In the genomic region with DNA sequence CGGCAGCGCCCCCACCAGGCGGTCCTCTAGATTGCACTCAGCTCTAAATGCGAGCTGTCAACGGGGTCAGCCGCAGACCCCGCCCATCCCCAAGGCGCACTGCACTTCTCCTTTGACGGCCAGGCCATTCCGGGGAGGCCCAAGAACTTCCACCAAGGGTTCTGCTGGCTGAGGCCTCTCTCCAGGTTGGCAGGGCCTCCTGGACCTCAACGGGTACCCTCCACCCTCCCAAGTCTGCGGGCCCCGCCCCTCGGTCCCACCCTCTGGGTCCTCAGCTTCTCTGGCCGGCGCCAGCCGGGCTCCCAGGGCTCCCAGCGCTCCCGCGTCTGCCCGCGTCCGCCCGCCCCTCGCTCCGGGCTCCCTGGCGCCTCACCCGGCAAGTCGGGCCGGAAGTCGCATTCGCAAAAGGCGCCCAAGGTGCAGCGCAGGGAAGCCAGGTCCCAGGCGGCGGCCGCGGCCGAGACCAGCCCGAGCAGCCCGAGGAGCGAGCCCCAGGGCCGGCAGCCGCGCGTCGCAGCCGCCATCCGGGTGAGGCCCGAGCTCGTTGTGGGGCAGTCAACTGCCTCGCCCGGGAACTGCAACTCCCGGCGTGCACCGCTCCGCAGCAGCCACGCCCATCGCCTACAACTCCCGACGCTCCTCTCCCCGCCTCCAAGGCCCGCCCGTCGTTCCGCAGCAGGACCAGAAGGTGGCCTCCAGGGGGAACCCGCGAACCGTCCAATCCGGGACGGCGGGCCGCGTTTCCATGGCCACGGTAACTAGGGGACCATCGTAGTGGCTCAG, we compare ENCODE assay signal across 8 cellular contexts. TPM values are rescaled to one million over a fixed set of nuclear protein-coding genes. Genes with fewer than 3 reads are reported as not detected.
A peak's percentile ranks its signal among the peaks of the same experiment; 100 is the strongest.
DNase-seq lines count a peak whose midpoint lies in the region; ATAC-seq, FAIRE-seq and TF ChIP-seq lines count a peak whose summit lies in the region.

TOR2A (minus strand) TSS at position 548 of the 783 bp plus-strand sequence; CDS start at position 524, 24 bp downstream.

- peak within 1 kb of the TSS; percentile 91 for H3K4me3 Mint-ChIP-seq in activated T-helper 2 cell treated with anti-CD3 and anti-CD28 coated beads, Interferon-gamma antibody, Interleukin-2, Interleukin-4, amounts not matched to agents 10 μg/mL and 5 μg/mL and 100 μg/mL, durations not matched to agents 14 hours and 24 hours and 36 hours (ENCODE audit: low read depth)
- peak within 1 kb of the TSS; percentile 87 to 94 (median 88) for H3K4me3 Mint-ChIP-seq in nephron
- peak within 1 kb of the TSS; percentile 80 for H3K4me3 Mint-ChIP-seq in stimulated activated naive CD8-positive, alpha-beta T cell treated with anti-CD3 and anti-CD28 coated beads, Interleukin-15, Interleukin-2, amounts not matched to agents 100 ng/mL and 50 ng/mL, for 24 hours

- H3K9me3 Mint-ChIP-seq in activated T-helper 2 cell treated with anti-CD3 and anti-CD28 coated beads, Interferon-gamma antibody, Interleukin-2, Interleukin-4, amounts not matched to agents 10 μg/mL and 5 μg/mL and 100 μg/mL, durations not matched to agents 14 hours and 24 hours and 36 hours: no peaks in the 10 kb centered on the region
- no peaks in the 10 kb centered on the region for H3K9me3 Mint-ChIP-seq in nephron
- H3K9me3 Mint-ChIP-seq in stimulated activated naive CD8-positive, alpha-beta T cell treated with anti-CD3 and anti-CD28 coated beads, Interleukin-15, Interleukin-2, amounts not matched to agents 100 ng/mL and 50 ng/mL, for 24 hours: no peaks in the 10 kb centered on the region

- H3K27me3 ChIP-seq in RWPE2 (ENCODE audit: insufficient read depth, poor library complexity, severe bottlenecking): no peaks in the 10 kb centered on the region

- peak within 1 kb of the TSS; percentile 49 for H3K27ac ChIP-seq in RWPE2 (ENCODE audit: poor library complexity, severe bottlenecking)

- H3K4me3 ChIP-seq in RWPE2 (ENCODE audit: severe bottlenecking): peak within 1 kb of the TSS; percentile 64

- intact Hi-C loops in activated T-helper 2 cell treated with anti-CD3 and anti-CD28 coated beads, Interferon-gamma antibody, Interleukin-2, Interleukin-4, amounts not matched to agents 10 μg/mL and 5 μg/mL and 100 μg/mL, durations not matched to agents 14 hours and 24 hours and 36 hours (cut with micrococcal nuclease): loop anchor here (1.0 to 2.0 kb wide), 7 partner anchors 36 to 231 kb away; partner anchors contain the start of gene STXBP1

- H3K36me3 ChIP-seq in ES-I3 (ENCODE audit: insufficient read depth, low read length): no peaks in the 10 kb centered on the region; the same call in 1 of the 2 replicates
- H3K36me3 ChIP-seq in RWPE2 (ENCODE audit: low read depth): no peaks in the 10 kb centered on the region

- H3K27ac Mint-ChIP-seq in activated T-helper 2 cell treated with anti-CD3 and anti-CD28 coated beads, Interferon-gamma antibody, Interleukin-2, Interleukin-4, amounts not matched to agents 10 μg/mL and 5 μg/mL and 100 μg/mL, durations not matched to agents 14 hours and 24 hours and 36 hours: peak within 1 kb of the TSS; percentile 95
- H3K27ac Mint-ChIP-seq in nephron: peak within 1 kb of the TSS; percentile 64 to 88 (median 75)
- H3K27ac Mint-ChIP-seq in stimulated activated naive CD8-positive, alpha-beta T cell treated with anti-CD3 and anti-CD28 coated beads, Interleukin-15, Interleukin-2, amounts not matched to agents 100 ng/mL and 50 ng/mL, for 24 hours: peak within 1 kb of the TSS; percentile 73

- TF ChIP-seq POLR2A in H54 (IDR thresholded peaks at IDR 0.05; ENCODE audit: low read depth, low read length): peak; percentile 84

- DNase-seq in H54 (ENCODE audit: insufficient read length, low spot score) (peak; percentile 99), LoVo (ENCODE audit: low spot score) (peak; percentile 96), RWPE2 (ENCODE audit: low spot score) (peak; percentile 97), fibroblast of peridontal ligament (ENCODE audit: extremely low read depth) (peak; percentile 93)
- DNase-seq in activated T-helper 2 cell treated with anti-CD3 and anti-CD28 coated beads, Interferon-gamma antibody, Interleukin-2, Interleukin-4, amounts not matched to agents 10 μg/mL and 5 μg/mL and 100 μg/mL, durations not matched to agents 14 hours and 24 hours and 36 hours (ENCODE audit: low spot score): peak; percentile 98

- H3K4me1 ChIP-seq in ES-I3 (ENCODE audit: insufficient read depth, low read length) (no peaks in the 10 kb centered on the region), RWPE2 (ENCODE audit: insufficient read depth, poor library complexity, severe bottlenecking) (peaks cover 2% of the 10 kb centered on the region)

- no peaks in the 10 kb centered on the region for H3K27me3 Mint-ChIP-seq in activated T-helper 2 cell treated with anti-CD3 and anti-CD28 coated beads, Interferon-gamma antibody, Interleukin-2, Interleukin-4, amounts not matched to agents 10 μg/mL and 5 μg/mL and 100 μg/mL, durations not matched to agents 14 hours and 24 hours and 36 hours (ENCODE audit: low read depth)
- H3K27me3 Mint-ChIP-seq in nephron (ENCODE audit: low read depth): peaks cover 3% of the 10 kb centered on the region
- no peaks in the 10 kb centered on the region for H3K27me3 Mint-ChIP-seq in stimulated activated naive CD8-positive, alpha-beta T cell treated with anti-CD3 and anti-CD28 coated beads, Interleukin-15, Interleukin-2, amounts not matched to agents 100 ng/mL and 50 ng/mL, for 24 hours

- H3K9me3 ChIP-seq in ES-I3 (ENCODE audit: control insufficient read depth, insufficient read depth, low read length) (no peaks in the 10 kb centered on the region), RWPE2 (ENCODE audit: severe bottlenecking) (no peaks in the 10 kb centered on the region)

- H3K9ac ChIP-seq in ES-I3 (ENCODE audit: low read depth, low read length): peak within 1 kb of the TSS; percentile 59; the same call in 1 of the 2 replicates

- TF ChIP-seq CTCF in RWPE2 (IDR thresholded peaks at IDR 0.05; ENCODE audit: poor library complexity, severe bottlenecking): peak; percentile 92
- TF ChIP-seq CTCF in nephron (IDR thresholded peaks at IDR 0.05; ENCODE audit: unreplicated experiment in 3 of 3): peak; percentile 92 to 94 (median 93)

- peak; percentile 79 for FAIRE-seq in H54 (lab: Jason Lieb, UNC)

- peaks cover 11% of the 10 kb centered on the region for H3K4me1 Mint-ChIP-seq in activated T-helper 2 cell treated with anti-CD3 and anti-CD28 coated beads, Interferon-gamma antibody, Interleukin-2, Interleukin-4, amounts not matched to agents 10 μg/mL and 5 μg/mL and 100 μg/mL, durations not matched to agents 14 hours and 24 hours and 36 hours (ENCODE audit: low read depth)
- no peaks in the 10 kb centered on the region for H3K4me1 Mint-ChIP-seq in nephron
- H3K4me1 Mint-ChIP-seq in stimulated activated naive CD8-positive, alpha-beta T cell treated with anti-CD3 and anti-CD28 coated beads, Interleukin-15, Interleukin-2, amounts not matched to agents 100 ng/mL and 50 ng/mL, for 24 hours (ENCODE audit: low read depth): peaks cover 17% of the 10 kb centered on the region

- H3K36me3 Mint-ChIP-seq in activated T-helper 2 cell treated with anti-CD3 and anti-CD28 coated beads, Interferon-gamma antibody, Interleukin-2, Interleukin-4, amounts not matched to agents 10 μg/mL and 5 μg/mL and 100 μg/mL, durations not matched to agents 14 hours and 24 hours and 36 hours (ENCODE audit: low read depth): peaks cover 15% of the 10 kb centered on the region
- H3K36me3 Mint-ChIP-seq in nephron (ENCODE audit: low read depth): peaks cover 6% of the 10 kb centered on the region
- peaks cover 12% of the 10 kb centered on the region for H3K36me3 Mint-ChIP-seq in stimulated activated naive CD8-positive, alpha-beta T cell treated with anti-CD3 and anti-CD28 coated beads, Interleukin-15, Interleukin-2, amounts not matched to agents 100 ng/mL and 50 ng/mL, for 24 hours (ENCODE audit: low read depth)

- ATAC-seq in RWPE2 (ENCODE audit: low read depth): peak; percentile 92

RNA-seq across cellular contexts. Expression of gene TOR2A, which starts in this region (rescaled TPM):
- total RNA-seq in activated T-helper 2 cell treated with anti-CD3 and anti-CD28 coated beads, Interferon-gamma antibody, Interleukin-2, Interleukin-4, amounts not matched to agents 10 μg/mL and 5 μg/mL and 100 μg/mL, durations not matched to agents 14 hours and 24 hours and 36 hours: 20.2 and 20.6 TPM in 2 replicates

Comparison
In these comparisons a context has a peak if more than half of its experiments do, and no peak if none do; other contexts are left out.
1. Peak in every context shown above with its lines: DNase-seq, ATAC-seq, H3K4me3 ChIP-seq and H3K27ac ChIP-seq.